Comparison of ENCODE assay signal across 8 cellular contexts in the genomic region with DNA sequence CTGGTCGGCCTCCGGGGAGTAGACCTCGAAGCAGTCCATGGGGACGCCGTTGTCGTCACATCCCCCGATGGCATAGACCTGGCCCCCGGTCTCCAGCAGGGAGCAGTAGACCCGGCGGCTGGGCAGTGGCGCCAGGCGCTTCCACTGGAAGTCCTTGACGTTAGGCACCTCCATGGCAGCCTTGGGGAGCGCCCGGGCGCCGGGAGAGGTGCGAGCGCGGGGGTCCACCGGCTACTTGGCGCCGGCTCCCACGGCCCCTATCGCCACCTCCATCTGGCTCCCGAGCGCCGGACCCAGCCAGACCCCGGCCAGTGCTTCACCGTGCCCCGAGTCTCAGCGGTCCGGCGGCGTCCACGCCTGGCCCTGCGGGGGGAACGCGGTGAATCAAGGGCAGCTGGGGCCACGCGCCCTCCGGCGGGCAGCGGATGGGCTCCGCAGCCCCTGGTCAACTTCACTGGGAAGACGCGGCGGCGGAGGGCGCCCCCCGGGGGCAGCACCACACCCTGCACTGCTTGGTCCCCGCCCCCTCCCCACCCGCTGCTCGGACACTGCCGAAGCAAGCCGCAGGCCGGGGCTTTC. TPM values are rescaled to one million over a fixed set of nuclear protein-coding genes. Genes with fewer than 3 reads are reported as not detected.
DNase-seq lines count a peak whose midpoint lies in the region; ATAC-seq and TF ChIP-seq lines count a peak whose summit lies in the region.

No MANE protein-coding gene starts in this region.

- no TSS peak for BruUV-seq in PC-9 (replicated peaks; lab: Mats Ljungman, UMichigan)

- H3K4me3 Mint-ChIP-seq in stimulated activated effector memory CD8-positive, alpha-beta T cell treated with anti-CD3 and anti-CD28 coated beads, Interleukin-12 subunit alpha, Interleukin-12 subunit beta, amount 100 ng/mL, for 72 hours, result peak overlapping the region; percentile 59

- H3K4me3 ChIP-seq in adrenal gland (peak overlapping the region in 2 of 4 donors; percentile 18 to 49), iPS-20b (ENCODE audit: low read length) (peak overlapping the region; percentile 68; the same call in 1 of the 2 replicates), PC-9 (no peak overlapping the region)

- no peaks in the 10 kb centered on the region for H3K36me3 Mint-ChIP-seq in stimulated activated effector memory CD8-positive, alpha-beta T cell treated with anti-CD3 and anti-CD28 coated beads, Interleukin-12 subunit alpha, Interleukin-12 subunit beta, amount 100 ng/mL, for 72 hours

- ATAC-seq in stimulated activated effector memory CD8-positive, alpha-beta T cell treated with anti-CD3 and anti-CD28 coated beads, Interleukin-12 subunit alpha, Interleukin-12 subunit beta, amount 100 ng/mL, for 72 hours, result peak; percentile 26

- POLR2A ChIA-PET in PC-9 (lab: Charles Lee; ENCODE audit: unreplicated experiment), result no interaction called here

- WGBS in adrenal gland, 4 donors, result 3 to 4% methylated on average over 56 to 57 of the region's 57 CpGs; no CpG with 5 or more reads in 2 of the 4 donors

- no peak overlapping the region for H3K9ac ChIP-seq in iPS-20b (ENCODE audit: low read depth, low read length)

- H3K36me3 ChIP-seq in adrenal gland (replicated peaks in 1 of 2), result no peaks in the 10 kb centered on the region
- no peaks in the 10 kb centered on the region for H3K36me3 ChIP-seq in iPS-20b (ENCODE audit: insufficient read depth, low read depth, low read length)
- no peaks in the 10 kb centered on the region for H3K36me3 ChIP-seq in PC-9 (ENCODE audit: low read depth)

- H4K20me1 ChIP-seq in PC-9 (ENCODE audit: insufficient read depth), result no peaks in the 10 kb centered on the region

- CTCF ChIA-PET in PC-9 (lab: Charles Lee), result no interaction called here

- no peaks in the 10 kb centered on the region for H3K9me3 Mint-ChIP-seq in stimulated activated effector memory CD8-positive, alpha-beta T cell treated with anti-CD3 and anti-CD28 coated beads, Interleukin-12 subunit alpha, Interleukin-12 subunit beta, amount 100 ng/mL, for 72 hours

- no peak overlapping the region for H3K4me2 ChIP-seq in PC-9

- H3K9me3 ChIP-seq in adrenal gland (replicated peaks in 1 of 3), result no peaks in the 10 kb centered on the region
- no peaks in the 10 kb centered on the region for H3K9me3 ChIP-seq in iPS-20b (ENCODE audit: insufficient read depth, low read depth, low read length)
- no peaks in the 10 kb centered on the region for H3K9me3 ChIP-seq in PC-9 (ENCODE audit: insufficient read depth, low read depth)

- TF ChIP-seq CTCF in adrenal gland (IDR thresholded peaks at IDR 0.05), result peak in 4 of 6 experiments; percentile 26 to 39 (median 30)
- TF ChIP-seq CTCF in PC-9 (conservative IDR thresholded peaks at IDR 0.05), result no peak

- no peak overlapping the region for H3K27ac Mint-ChIP-seq in stimulated activated effector memory CD8-positive, alpha-beta T cell treated with anti-CD3 and anti-CD28 coated beads, Interleukin-12 subunit alpha, Interleukin-12 subunit beta, amount 100 ng/mL, for 72 hours

- H3F3A ChIP-seq in PC-9 (ENCODE audit: insufficient read depth, low read depth), result no peaks in the 10 kb centered on the region

- no peak overlapping the region for H2AFZ ChIP-seq in PC-9

- peaks cover 6% of the 10 kb centered on the region for H3K27me3 ChIP-seq in adrenal gland
- H3K27me3 ChIP-seq in iPS-20b (ENCODE audit: insufficient read depth, low read length), result peaks cover 57% of the 10 kb centered on the region
- H3K27me3 ChIP-seq in PC-9 (ENCODE audit: insufficient read depth, low read depth), result peaks cover 13% of the 10 kb centered on the region

- no peaks in the 10 kb centered on the region for H3K9me2 ChIP-seq in PC-9 (ENCODE audit: insufficient read depth)

- peaks cover 13% of the 10 kb centered on the region for H3K4me1 Mint-ChIP-seq in stimulated activated effector memory CD8-positive, alpha-beta T cell treated with anti-CD3 and anti-CD28 coated beads, Interleukin-12 subunit alpha, Interleukin-12 subunit beta, amount 100 ng/mL, for 72 hours

- H3K79me2 ChIP-seq in PC-9 (ENCODE audit: low read depth), result no peaks in the 10 kb centered on the region

- TF ChIP-seq POLR2A in adrenal gland (IDR thresholded peaks at IDR 0.05), result no peak

- H3K4me1 ChIP-seq in adrenal gland (replicated peaks in 1 of 2) (peaks cover 16 to 21% of the 10 kb centered on the region in 2 donors), iPS-20b (ENCODE audit: insufficient read depth, low read length) (peaks cover 6% of the 10 kb centered on the region; the same call in 1 of the 2 replicates), PC-9 (replicated peaks; ENCODE audit: insufficient read depth) (peaks cover 8% of the 10 kb centered on the region)

- H3K27ac ChIP-seq in adrenal gland (peak overlapping the region in 1 of 5 donors; percentile 11), iPS-20b (ENCODE audit: low read length) (no peak overlapping the region), PC-9 (no peak overlapping the region)

- intact Hi-C loops in adrenal gland (cut with DNase I) (no loop called here), PC-9 (cut with micrococcal nuclease; ENCODE audit: unreplicated experiment) (no loop called here)

- peak; percentile 31 to 60 for DNase-seq in NCI-H524 (lab: John Stamatoyannopoulos, UW)
- no peak for DNase-seq in NCI-H524 treated with DMSO at 0.1 percent for 48 hours (lab: John Stamatoyannopoulos, UW)
- DNase-seq in adrenal gland, result peak; percentile 38 to 74 (median 61)
- no peak for DNase-seq in stimulated activated effector memory CD8-positive, alpha-beta T cell treated with anti-CD3 and anti-CD28 coated beads, Interleukin-12 subunit alpha, Interleukin-12 subunit beta, amount 100 ng/mL, for 72 hours (ENCODE audit: low spot score in 2 of 2)
- no peak for DNase-seq in hepatic stellate cell (ENCODE audit: low spot score)
- DNase-seq in cerebellar nuclear complex (lab: John Stamatoyannopoulos, UW), result no peak
- DNase-seq in PC-9, result no peak

RNA-seq across cellular contexts. Expression of a gene that starts 13.2 kb away (rescaled TPM):
- total RNA-seq in adrenal gland (10 to 100 TPM; 18.2 to 74.9 (median 43.8) TPM), PC-9 (2021) (not detected in 2 replicates)
- polyA plus RNA-seq in adrenal gland, result 10 to 100 TPM; 24.6 to 60.9 (median 32.2) TPM

RNA-seq across cellular contexts. Expression of a gene that starts 22.0 kb away (rescaled TPM):
- 1 to 10 TPM; 1.7 to 9.9 (median 7.2) TPM for total RNA-seq in adrenal gland
- polyA plus RNA-seq in adrenal gland, result 1 to 10 TPM in 2 of 3 donors, under 1 TPM in 1; 0.95 to 1.9 (median 1.8) TPM
- 3.8 and 3.9 TPM in 2 replicates for total RNA-seq in PC-9 (2021)

Comparison
In these comparisons a context has a peak if more than half of its experiments do, and no peak if none do; other contexts are left out.
1. DNase-seq: peak in NCI-H524 (2 of 2) and adrenal gland (7 of 7); none in NCI-H524 treated with DMSO at 0.1 percent for 48 hours (single experiment), stimulated activated effector memory CD8-positive, alpha-beta T cell treated with anti-CD3 and anti-CD28 coated beads, Interleukin-12 subunit alpha, Interleukin-12 subunit beta, amount 100 ng/mL, for 72 hours (0 of 2), hepatic stellate cell (single experiment), cerebellar nuclear complex (0 of 2) and PC-9 (0 of 2).
2. RNA of a gene that starts 13.2 kb away (total RNA-seq): 18.2 to 74.9 TPM in adrenal gland; not detected in PC-9; every median in the first group is over 10 times any median in the second.